Comparison of ENCODE assay signal across 23 cellular contexts in the genomic region with DNA sequence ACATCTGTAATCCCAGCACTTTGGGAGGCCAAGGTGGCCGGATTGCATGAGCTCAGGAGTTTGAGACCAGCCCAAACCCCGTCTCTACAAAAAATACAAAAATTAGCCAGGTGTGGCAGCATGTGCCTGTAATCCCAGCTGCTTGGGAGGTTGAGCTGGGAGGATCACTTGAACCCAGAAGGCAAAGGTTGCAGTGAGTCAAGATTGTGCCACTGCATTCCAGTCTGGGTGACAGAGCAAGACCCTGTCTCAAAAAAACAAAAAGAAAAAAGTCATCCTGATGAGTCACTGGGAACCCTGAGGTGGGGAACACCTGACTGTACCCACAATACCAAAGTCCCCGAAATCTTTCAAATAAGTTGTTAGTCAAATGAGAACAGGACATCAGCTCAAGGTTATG.
"Had no signal": no experiment of that assay in that cellular context is flagged by ENCODE, and none has a peak within 500 bp of the region (broad histone marks: within the 10 kb centered on the region; RNA-seq: fewer than 3 reads in every experiment).

No MANE protein-coding gene starts in this region.

- H3K27ac Mint-ChIP-seq: endodermal cell; naive thymus-derived CD8-positive, alpha-beta T cell; nephron progenitor cell; stimulated activated effector memory CD8-positive, alpha-beta T cell treated with anti-CD3 and anti-CD28 coated beads, Interleukin-12 subunit alpha, Interleukin-12 subunit beta, amount 100 ng/mL, for 72 hours had no signal

- H3K9me3 ChIP-seq: esophagus squamous epithelium, left lung, prostate gland, sigmoid colon, stomach, thyroid gland, vagina had no signal

- H3K36me3 Mint-ChIP-seq: naive thymus-derived CD8-positive, alpha-beta T cell; stimulated activated effector memory CD8-positive, alpha-beta T cell treated with anti-CD3 and anti-CD28 coated beads, Interleukin-12 subunit alpha, Interleukin-12 subunit beta, amount 100 ng/mL, for 72 hours had no signal

- H3K9me3 Mint-ChIP-seq: endodermal cell, nephron progenitor cell had no signal

- DNase-seq: effector CD8-positive, alpha-beta T cell; endodermal cell; erythroblast; esophagus squamous epithelium; head of caudate nucleus; kidney; left cardiac atrium; left lung; naive thymus-derived CD8-positive, alpha-beta T cell; nephron progenitor cell; nucleus accumbens; right cardiac atrium; sigmoid colon; stimulated activated CD4-positive, alpha-beta T cell treated with anti-CD3 and anti-CD28 coated beads, Interleukin-2, amount 100 ng/mL, for 24 hours; stimulated activated CD4-positive, alpha-beta T cell treated with anti-CD3 and anti-CD28 coated beads, Interleukin-4, amount 100 ng/mL, for 24 hours; stimulated activated naive CD4-positive, alpha-beta T cell treated with Interleukin-2 at 50 U/mL for 16 hours; stomach; thyroid gland had no signal

- H3K27ac ChIP-seq: esophagus squamous epithelium, left lung, prostate gland, sigmoid colon, stomach, thyroid gland, vagina had no signal

- FAIRE-seq: colon, frontal cortex, kidney had no signal

- H3K4me3 Mint-ChIP-seq: endodermal cell; naive thymus-derived CD8-positive, alpha-beta T cell; nephron progenitor cell; stimulated activated effector memory CD8-positive, alpha-beta T cell treated with anti-CD3 and anti-CD28 coated beads, Interleukin-12 subunit alpha, Interleukin-12 subunit beta, amount 100 ng/mL, for 72 hours had no signal

- H3K27me3 ChIP-seq: esophagus squamous epithelium, left lung, sigmoid colon, stomach, thyroid gland, vagina had no signal

- H3K4me1 ChIP-seq: esophagus squamous epithelium, left lung, prostate gland, sigmoid colon, stomach, thyroid gland, vagina had no signal

- H3K27me3 Mint-ChIP-seq: naive thymus-derived CD8-positive, alpha-beta T cell had no signal

- H3K4me1 Mint-ChIP-seq: naive thymus-derived CD8-positive, alpha-beta T cell; nephron progenitor cell; stimulated activated effector memory CD8-positive, alpha-beta T cell treated with anti-CD3 and anti-CD28 coated beads, Interleukin-12 subunit alpha, Interleukin-12 subunit beta, amount 100 ng/mL, for 72 hours had no signal

- H3K36me3 ChIP-seq: left lung, prostate gland, sigmoid colon, vagina had no signal

- H3K4me3 ChIP-seq: esophagus squamous epithelium, left lung, prostate gland, sigmoid colon, stomach, thyroid gland, vagina had no signal
